Comparison of ENCODE assay signal across 17 cellular contexts in genomic region chr1:7912145-7912544, GRCh38. TPM values are rescaled to one million over a fixed set of nuclear protein-coding genes. Genes with fewer than 3 reads are reported as not detected.
"Had no signal": no experiment of that assay in that cellular context is flagged by ENCODE, and none has a peak within 500 bp of the region (broad histone marks: within the 10 kb centered on the region; RNA-seq: fewer than 3 reads in every experiment).

No MANE protein-coding gene starts in this region.

- H3K27ac ChIP-seq: foreskin keratinocyte, prostate gland had no signal

- H3K4me1 ChIP-seq: foreskin keratinocyte, prostate gland had no signal

- H3K4me3 Mint-ChIP-seq: activated T-helper 1 cell treated with anti-CD3 and anti-CD28 coated beads, Interleukin-12 subunit alpha, Interleukin-12 subunit beta, Interleukin-2, Interleukin-4 antibody, amounts not matched to agents 30 ng/mL and 10 ng/mL and 1 ng/mL, durations not matched to agents 14 hours and 24 hours and 36 hours; brain; nephron progenitor cell; type B pancreatic cell had no signal

- ATAC-seq: foreskin keratinocyte, right cardiac atrium had no signal

- DNase-seq: activated CD4-positive, alpha-beta T cell treated with anti-CD3 and anti-CD28 coated beads, Interleukin-2, amount 50 U/mL, for 1 hour; cortex of kidney; effector CD8-positive, alpha-beta T cell; foreskin keratinocyte; nephron progenitor cell; right cardiac atrium; small intestine; stimulated activated CD4-positive, alpha-beta T cell treated with anti-CD3 and anti-CD28 coated beads, Interleukin-4, amount 100 ng/mL, for 24 hours; stimulated activated naive CD4-positive, alpha-beta T cell treated with Interleukin-2 at 50 U/mL for 16 hours had no signal

- H3K4me3 ChIP-seq: prostate gland had no signal

- H3K36me3 ChIP-seq: prostate gland had no signal

- H3K9me3 Mint-ChIP-seq: activated naive CD4-positive, alpha-beta T cell treated with anti-CD3 and anti-CD28 coated beads, Interleukin-2, amount 50 U/mL, for 72 hours; activated T-helper 1 cell treated with anti-CD3 and anti-CD28 coated beads, Interleukin-12 subunit alpha, Interleukin-12 subunit beta, Interleukin-2, Interleukin-4 antibody, amounts not matched to agents 30 ng/mL and 10 ng/mL and 1 ng/mL, durations not matched to agents 14 hours and 24 hours and 36 hours; brain; nephron progenitor cell; type B pancreatic cell had no signal

- H3K36me3 Mint-ChIP-seq: brain, type B pancreatic cell had no signal

- H3K27me3 ChIP-seq: foreskin keratinocyte had no signal

- H3K9me3 ChIP-seq: prostate gland had no signal

- H3K27ac Mint-ChIP-seq: activated T-helper 1 cell treated with anti-CD3 and anti-CD28 coated beads, Interleukin-12 subunit alpha, Interleukin-12 subunit beta, Interleukin-2, Interleukin-4 antibody, amounts not matched to agents 30 ng/mL and 10 ng/mL and 1 ng/mL, durations not matched to agents 14 hours and 24 hours and 36 hours; brain; nephron progenitor cell; type B pancreatic cell had no signal

- H3K27me3 Mint-ChIP-seq: brain had no signal

RNA-seq across cellular contexts. Expression of gene TNFRSF9, which starts 28.5 kb away (rescaled TPM):
- total RNA-seq: mesenteric fat pad, prostate gland, right cardiac atrium, temporal lobe had no signal

RNA-seq across cellular contexts. Expression of gene UTS2, which starts 59.3 kb away (rescaled TPM):
- total RNA-seq: activated T-helper 1 cell treated with anti-CD3 and anti-CD28 coated beads, Interleukin-12 subunit alpha, Interleukin-12 subunit beta, Interleukin-2, Interleukin-4 antibody, amounts not matched to agents 30 ng/mL and 10 ng/mL and 1 ng/mL, durations not matched to agents 14 hours and 24 hours and 36 hours; foreskin keratinocyte; mesenteric fat pad; prostate gland; right cardiac atrium; T-helper 2 cell treated with Interferon-gamma antibody and Interleukin-4, amounts not matched to agents 100 ng/mL and 5 ng/mL, for 36 hours; temporal lobe had no signal
- polyA plus RNA-seq: foreskin keratinocyte had no signal
